30 cellular contexts compared by ENCODE assay signal in genomic region chr6:106787327-106788196, GRCh38.
DNase-seq lines count a peak whose midpoint lies in the region; ATAC-seq lines count a peak whose summit lies in the region.
"Had no signal": no experiment of that assay in that cellular context is flagged by ENCODE, and none has a peak within 500 bp of the region (broad histone marks: within the 10 kb centered on the region; RNA-seq: fewer than 3 reads in every experiment).

No MANE protein-coding gene starts in this region.

- no peaks in the 10 kb centered on the region for H3K9me3 ChIP-seq in mesenchymal stem cell (ENCODE audit: control insufficient read depth, low read length)
- H3K9me3 ChIP-seq: breast epithelium, lower lobe of right lung, psoas muscle, testis had no signal

- no peak overlapping the region for H2AFZ ChIP-seq in mesenchymal stem cell (ENCODE audit: low read depth, low read length)

- H3K9me3 Mint-ChIP-seq in stimulated activated naive CD8-positive, alpha-beta T cell treated with anti-CD3 and anti-CD28 coated beads, Interleukin-15, amount 100 ng/mL, for 72 hours = no peaks in the 10 kb centered on the region
- H3K9me3 Mint-ChIP-seq: activated naive CD4-positive, alpha-beta T cell treated with anti-CD3 and anti-CD28 coated beads, Interleukin-2, amount 50 U/mL, for 24 hours; activated T-helper 2 cell treated with anti-CD3 and anti-CD28 coated beads, Interferon-gamma antibody, Interleukin-2, Interleukin-4, amounts not matched to agents 10 μg/mL and 5 μg/mL and 100 μg/mL, durations not matched to agents 14 hours and 24 hours and 36 hours; HFFc6; naive thymus-derived CD8-positive, alpha-beta T cell; stimulated activated naive B cell treated with anti-CD40 and anti-IgM and Interleukin-4, amounts not matched to agents 10 μg/mL and 1 μg/mL and 100 μg/mL, for 72 hours had no signal

- H3K27me3 Mint-ChIP-seq in stimulated activated naive CD8-positive, alpha-beta T cell treated with anti-CD3 and anti-CD28 coated beads, Interleukin-15, amount 100 ng/mL, for 72 hours = peaks cover 24% of the 10 kb centered on the region

- H2AK5ac ChIP-seq in mesenchymal stem cell (ENCODE audit: low read length, severe bottlenecking) = peak overlapping the region; percentile 54

- H3K9ac ChIP-seq in mesenchymal stem cell (ENCODE audit: low read length) = no peak overlapping the region

- no peaks in the 10 kb centered on the region for H3K27me3 ChIP-seq in mesenchymal stem cell (ENCODE audit: control insufficient read depth in 1 of 2, insufficient read depth in 1 of 2, low read length in 2 of 2)
- H3K27me3 ChIP-seq: breast epithelium, testis had no signal

- peak overlapping the region; percentile 62 for H3K27ac ChIP-seq in mesenchymal stem cell (ENCODE audit: low read length, poor library complexity, severe bottlenecking)
- H3K27ac ChIP-seq: breast epithelium, HL-60, lower lobe of right lung, psoas muscle, testis had no signal

- H4K91ac ChIP-seq in mesenchymal stem cell (ENCODE audit: low read length) = peak overlapping the region; percentile 53

- H3K36me3 ChIP-seq in mesenchymal stem cell (ENCODE audit: control insufficient read depth in 1 of 2, insufficient read depth in 2 of 2, low read depth in 1 of 2, low read length in 2 of 2) = no peaks in the 10 kb centered on the region
- H3K36me3 ChIP-seq: breast epithelium, lower lobe of right lung had no signal

- no peak overlapping the region for H4K8ac ChIP-seq in mesenchymal stem cell (ENCODE audit: low read length)

- no peak overlapping the region for H2BK5ac ChIP-seq in mesenchymal stem cell (ENCODE audit: low read depth, low read length, poor library complexity, severe bottlenecking)

- H2BK120ac ChIP-seq in mesenchymal stem cell (ENCODE audit: low read depth, low read length) = no peak overlapping the region

- peak overlapping the region in 1 of 2 donors; percentile 53 for H3K27ac Mint-ChIP-seq in stimulated activated naive CD8-positive, alpha-beta T cell treated with anti-CD3 and anti-CD28 coated beads, Interleukin-15, amount 100 ng/mL, for 72 hours
- H3K27ac Mint-ChIP-seq: activated CD4-positive, alpha-beta T cell treated with anti-CD3 and anti-CD28 coated beads for 36 hours; activated naive CD4-positive, alpha-beta T cell treated with anti-CD3 and anti-CD28 coated beads, Interleukin-2, amount 50 U/mL, for 24 hours; activated T-helper 2 cell treated with anti-CD3 and anti-CD28 coated beads, Interferon-gamma antibody, Interleukin-2, Interleukin-4, amounts not matched to agents 10 μg/mL and 5 μg/mL and 100 μg/mL, durations not matched to agents 14 hours and 24 hours and 36 hours; CD14-positive monocyte; HFFc6; naive thymus-derived CD8-positive, alpha-beta T cell; stimulated activated naive B cell treated with anti-CD40 and anti-IgM and Interleukin-4, amounts not matched to agents 10 μg/mL and 1 μg/mL and 100 μg/mL, for 72 hours had no signal

- H3K14ac ChIP-seq in mesenchymal stem cell (ENCODE audit: low read length in 2 of 2) = peak overlapping the region in 1 of 2 experiments; percentile 31

- peaks cover 21% of the 10 kb centered on the region for H3K4me1 ChIP-seq in mesenchymal stem cell (ENCODE audit: control insufficient read depth, insufficient read depth, low read depth, low read length)
- H3K4me1 ChIP-seq: lower lobe of right lung, testis had no signal

- WGBS in mesenchymal stem cell = 88% methylated on average over 10 of the region's 11 CpGs

- H3K4me2 ChIP-seq in mesenchymal stem cell (ENCODE audit: low read length, poor library complexity, severe bottlenecking) = no peak overlapping the region

- peak overlapping the region; percentile 43 to 53 for H2BK12ac ChIP-seq in mesenchymal stem cell (ENCODE audit: low read length in 2 of 2)

- H3K4ac ChIP-seq in mesenchymal stem cell (ENCODE audit: low read depth in 1 of 2, low read length in 2 of 2) = no peak overlapping the region

- DNase-seq in stimulated activated naive CD8-positive, alpha-beta T cell treated with anti-CD3 and anti-CD28 coated beads, Interleukin-15, amount 100 ng/mL, for 72 hours = no peak
- no peak for DNase-seq in stimulated activated naive CD8-positive, alpha-beta T cell treated with anti-CD3 and anti-CD28 coated beads, Interleukin-15, Interleukin-2, amounts not matched to agents 100 U/mL and 50 U/mL, for 24 hours
- DNase-seq in glomerular visceral epithelial cell (ENCODE audit: extremely low spot score) (peak; percentile 79), mesenchymal stem cell (no peak), foreskin melanocyte (no peak), T-helper 2 cell (no peak), NCI-H1930 (lab: John Stamatoyannopoulos, UW) (no peak)
- DNase-seq: 8988T; activated CD4-positive, alpha-beta T cell treated with anti-CD3 and anti-CD28 coated beads for 36 hours; activated T-cell treated with anti-CD3 and anti-CD28 coated beads for 4 hours; amygdala; effector CD4-positive, alpha-beta T cell; HFFc6; lower lobe of right lung; naive thymus-derived CD8-positive, alpha-beta T cell; NCI-H1417 treated with DMSO at 0.1 percent for 48 hours; NCI-H2081; NCI-H226; NCI-H69; nucleus accumbens; psoas muscle; SHP77; stimulated activated naive B cell treated with anti-CD40 and anti-IgM and Interleukin-4, amounts not matched to agents 10 μg/mL and 1 μg/mL and 100 μg/mL, for 72 hours; testis had no signal

- no peak overlapping the region for H3K4me3 ChIP-seq in mesenchymal stem cell (ENCODE audit: insufficient read depth in 1 of 2, low read depth in 1 of 2, low read length in 2 of 2)
- H3K4me3 ChIP-seq: breast epithelium, lower lobe of right lung, psoas muscle, testis had no signal

- H3K79me1 ChIP-seq in mesenchymal stem cell (replicated peaks; ENCODE audit: low read length, poor library complexity, severe bottlenecking) = no peaks in the 10 kb centered on the region

- H3K4me3 Mint-ChIP-seq in stimulated activated naive CD8-positive, alpha-beta T cell treated with anti-CD3 and anti-CD28 coated beads, Interleukin-15, amount 100 ng/mL, for 72 hours = no peak overlapping the region
- H3K4me3 Mint-ChIP-seq: activated CD4-positive, alpha-beta T cell treated with anti-CD3 and anti-CD28 coated beads for 36 hours; activated naive CD4-positive, alpha-beta T cell treated with anti-CD3 and anti-CD28 coated beads, Interleukin-2, amount 50 U/mL, for 24 hours; CD14-positive monocyte; HFFc6; naive thymus-derived CD8-positive, alpha-beta T cell; stimulated activated naive B cell treated with anti-CD40 and anti-IgM and Interleukin-4, amounts not matched to agents 10 μg/mL and 1 μg/mL and 100 μg/mL, for 72 hours had no signal

- H3K18ac ChIP-seq in mesenchymal stem cell (ENCODE audit: low read depth in 1 of 2, low read length in 2 of 2) = no peak overlapping the region

- no peak overlapping the region for H2BK15ac ChIP-seq in mesenchymal stem cell (ENCODE audit: low read depth, poor library complexity, severe bottlenecking)

- H3K4me1 Mint-ChIP-seq in stimulated activated naive CD8-positive, alpha-beta T cell treated with anti-CD3 and anti-CD28 coated beads, Interleukin-15, amount 100 ng/mL, for 72 hours = no peaks in the 10 kb centered on the region
- H3K4me1 Mint-ChIP-seq: activated CD4-positive, alpha-beta T cell treated with anti-CD3 and anti-CD28 coated beads for 36 hours; activated naive CD4-positive, alpha-beta T cell treated with anti-CD3 and anti-CD28 coated beads, Interleukin-2, amount 50 U/mL, for 24 hours; CD14-positive monocyte had no signal

- ATAC-seq in stimulated activated naive CD8-positive, alpha-beta T cell treated with anti-CD3 and anti-CD28 coated beads, Interleukin-15, amount 100 ng/mL, for 72 hours = peak; percentile 20
- no peak for ATAC-seq in stimulated activated naive CD8-positive, alpha-beta T cell treated with anti-CD3 and anti-CD28 coated beads, Interleukin-15, Interleukin-2, amounts not matched to agents 100 U/mL and 50 U/mL, for 24 hours
- no peak for ATAC-seq in HG03521 (IDR thresholded peaks at IDR 0.05; ENCODE audit: unreplicated experiment)
- ATAC-seq: activated CD4-positive, alpha-beta T cell treated with anti-CD3 and anti-CD28 coated beads for 36 hours; lower lobe of right lung; naive thymus-derived CD8-positive, alpha-beta T cell; psoas muscle; stimulated activated naive B cell treated with anti-CD40 and anti-IgM and Interleukin-4, amounts not matched to agents 10 μg/mL and 1 μg/mL and 100 μg/mL, for 72 hours had no signal

- H3K23ac ChIP-seq in mesenchymal stem cell (ENCODE audit: low read length in 2 of 2) = no peak overlapping the region
